In the genomic region with DNA sequence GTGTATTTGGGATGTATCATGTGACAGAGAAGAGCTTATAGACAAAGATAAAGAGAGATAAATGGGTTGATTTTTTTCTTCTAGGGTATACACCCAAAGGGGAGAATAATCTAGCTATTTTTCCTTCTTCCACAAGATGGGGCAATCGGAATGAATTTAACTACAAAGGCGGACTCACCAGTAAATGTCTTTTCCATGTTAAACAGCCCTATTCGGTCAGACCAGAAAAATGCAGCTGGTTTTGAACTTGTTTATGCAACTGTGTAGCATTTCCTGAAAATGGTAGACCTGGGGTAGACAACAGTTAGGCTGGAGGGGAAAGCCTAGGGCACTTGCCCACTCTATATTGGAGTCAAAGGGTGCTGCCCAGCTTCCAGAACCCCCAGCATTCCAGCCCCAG, we compare ENCODE assay signal across 9 cellular contexts.
DNase-seq lines count a peak whose midpoint lies in the region; ATAC-seq, FAIRE-seq and TF ChIP-seq lines count a peak whose summit lies in the region.
"Had no signal": no experiment of that assay in that cellular context is flagged by ENCODE, and none has a peak within 500 bp of the region (broad histone marks: within the 10 kb centered on the region; RNA-seq: fewer than 3 reads in every experiment).

No MANE protein-coding gene starts in this region.

- H3K4me3 ChIP-seq in kidney (ENCODE audit: low read length in 2 of 2) = no peak overlapping the region
- H3K4me3 ChIP-seq: skin epidermis had no signal

- no peak for ATAC-seq in GM19397 (IDR thresholded peaks at IDR 0.05; ENCODE audit: unreplicated experiment)
- no peak for ATAC-seq in HG03159 (IDR thresholded peaks at IDR 0.05; ENCODE audit: unreplicated experiment)

- intact Hi-C loops in kidney (cut with DNase I) = no loop called here

- H3K4me1 ChIP-seq in kidney (ENCODE audit: control insufficient read depth in 1 of 2, insufficient read depth in 1 of 2, low read depth in 1 of 2, low read length in 2 of 2) = no peaks in the 10 kb centered on the region

- H3K27ac ChIP-seq in kidney (ENCODE audit: low read depth in 2 of 2, low read length in 2 of 2) = no peak overlapping the region
- H3K27ac ChIP-seq: skin epidermis had no signal

- peak; percentile 72 for TF ChIP-seq CTCF in LNCAP (IDR thresholded peaks at IDR 0.05)
- peak; percentile 33 for TF ChIP-seq CTCF in kidney (IDR thresholded peaks at IDR 0.05; ENCODE audit: borderline replicate concordance, extremely low read depth, insufficient read depth)

- FAIRE-seq in kidney (lab: Jason Lieb, UNC) = no peak

- H3K9ac ChIP-seq in kidney (ENCODE audit: low read length in 2 of 2) = no peak overlapping the region

- H3K36me3 ChIP-seq in kidney (ENCODE audit: control insufficient read depth in 1 of 2, insufficient read depth in 2 of 2, low read length in 2 of 2) = no peaks in the 10 kb centered on the region

- H3K9me3 ChIP-seq in kidney (ENCODE audit: control insufficient read depth in 1 of 2, low read length in 2 of 2) = no peaks in the 10 kb centered on the region

- peak; percentile 15 for DNase-seq in AG08395 (ENCODE audit: low spot score)
- peak; percentile 76 to 77 for DNase-seq in SHP77 (lab: John Stamatoyannopoulos, UW)
- no peak for DNase-seq in kidney
- no peak for DNase-seq in mesenteric fat pad (ENCODE audit: low spot score)
- no peak for DNase-seq in ureter (ENCODE audit: low spot score)

Comparison
In these comparisons a context has a peak if more than half of its experiments do, and no peak if none do; other contexts are left out.
1. DNase-seq: peak in AG08395 (single experiment) and SHP77 (2 of 2); none in kidney (single experiment), mesenteric fat pad (single experiment) and ureter (single experiment).